In the genomic region with DNA sequence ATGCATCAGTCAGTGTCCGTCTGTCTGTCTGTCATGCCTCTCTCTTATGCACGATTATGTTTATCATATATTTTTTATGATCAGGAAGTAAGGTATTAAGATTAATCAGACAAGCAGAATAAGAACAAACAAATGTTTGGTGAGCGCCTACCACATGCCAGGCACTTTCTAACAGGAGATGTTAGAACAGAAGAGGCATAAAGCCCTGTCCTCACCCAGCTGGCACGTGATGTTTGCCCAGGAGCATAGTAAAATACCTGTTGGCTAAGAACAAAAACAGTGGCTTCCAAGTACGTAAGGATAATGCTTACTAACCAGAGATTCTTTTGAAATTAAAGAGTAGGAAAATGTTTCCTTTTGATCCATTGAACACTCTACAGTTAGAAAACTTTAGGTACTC, we compare ENCODE assay signal across 31 cellular contexts.
"Had no signal": no experiment of that assay in that cellular context is flagged by ENCODE, and none has a peak within 500 bp of the region (broad histone marks: within the 10 kb centered on the region; RNA-seq: fewer than 3 reads in every experiment).

No MANE protein-coding gene starts in this region.

- H3K4me1 ChIP-seq: body of pancreas, breast epithelium had no signal

- H3K27me3 ChIP-seq: body of pancreas, brain microvascular endothelial cell, breast epithelium had no signal

- H3K4me3 ChIP-seq: body of pancreas, breast epithelium had no signal

- H3K36me3 ChIP-seq: brain microvascular endothelial cell, breast epithelium, WERI-Rb-1 had no signal

- FAIRE-seq: astrocyte, TTC549 had no signal

- H3K27ac ChIP-seq: body of pancreas, brain microvascular endothelial cell, breast epithelium, WERI-Rb-1 had no signal

- H3K9me3 ChIP-seq: body of pancreas had no signal

- DNase-seq: activated CD4-positive, alpha-beta memory T cell treated with anti-CD3 and anti-CD28 coated beads, Interleukin-2, amount 10 ng/mL, durations not matched to agents 7 days and 5 days; activated CD4-positive, alpha-beta T cell treated with anti-CD3 and anti-CD28 coated beads for 1 hour; activated CD4-positive, alpha-beta T cell treated with anti-CD3 and anti-CD28 coated beads for 36 hours; activated CD4-positive, alpha-beta T cell treated with anti-CD3 and anti-CD28 coated beads for 48 hours; activated CD4-positive, alpha-beta T cell treated with anti-CD3 and anti-CD28 coated beads, Interleukin-2, amount 10 ng/mL, durations not matched to agents 7 days and 5 days; activated CD4-positive, alpha-beta T cell treated with anti-CD3 and anti-CD28 coated beads, Interleukin-2, amount 50 U/mL, for 48 hours; activated CD4-positive, CD25-positive, alpha-beta regulatory T cell; activated CD8-positive, alpha-beta memory T cell treated with anti-CD3 and anti-CD28 coated beads for 24 hours; activated CD8-positive, alpha-beta memory T cell treated with anti-CD3 and anti-CD28 coated beads, Interleukin-2, amount 10 ng/mL, durations not matched to agents 7 days and 5 days; activated CD8-positive, alpha-beta memory T cell treated with anti-CD3 and anti-CD28 coated beads, Interleukin-2, amount 50 U/mL, for 48 hours; activated CD8-positive, alpha-beta T cell treated with anti-CD3 and anti-CD28 coated beads, Interleukin-2, amount 10 ng/mL, durations not matched to agents 7 days and 5 days; activated effector memory CD4-positive, alpha-beta T cell treated with Interleukin-2 at 50 U/mL for 16 hours; activated gamma-delta T cell; activated naive CD4-positive, alpha-beta T cell treated with anti-CD3 and anti-CD28 coated beads, Interleukin-2, amount 10 ng/mL, durations not matched to agents 7 days and 5 days; activated naive CD4-positive, alpha-beta T cell treated with Interleukin-2 at 50 U/mL for 16 hours; activated naive CD8-positive, alpha-beta T cell treated with anti-CD3 and anti-CD28 coated beads, Interleukin-2, amount 10 ng/mL, durations not matched to agents 7 days and 5 days; activated naive CD8-positive, alpha-beta T cell treated with anti-CD3 and anti-CD28 coated beads, Interleukin-2, amount 50 U/mL, for 24 hours; activated T-cell treated with anti-CD3 and anti-CD28 coated beads, Interleukin-2, amount 50 U/mL, for 24 hours; activated T-cell treated with anti-CD3 and anti-CD28 coated beads, Interleukin-2, amount 50 U/mL, for 48 hours; amygdala; anterior cingulate cortex; body of pancreas; brain microvascular endothelial cell; central memory CD4-positive, alpha-beta T cell; T-helper 1 cell; T-helper 2 cell; T-helper 9 cell; WERI-Rb-1 had no signal
